In the genomic region with DNA sequence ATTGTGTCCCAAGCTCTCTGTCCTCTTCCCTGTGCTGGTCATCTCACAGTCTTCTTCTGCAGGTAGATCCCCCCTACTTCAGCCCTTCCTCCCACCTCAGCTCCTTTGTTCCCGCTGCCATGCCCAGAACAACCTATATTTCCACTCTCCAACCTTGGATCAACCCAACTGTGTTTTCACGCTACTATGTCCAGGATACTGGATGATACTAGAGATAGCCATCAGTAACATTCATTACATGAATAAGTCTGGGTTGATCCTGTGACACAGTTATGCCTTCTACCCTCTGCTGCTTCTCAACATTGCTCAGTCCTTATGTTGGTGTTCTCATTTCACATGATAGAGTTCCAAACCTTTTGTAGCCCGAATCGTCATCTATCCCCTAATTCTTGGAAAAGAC, we compare ENCODE assay signal across 1 cellular context.
TF ChIP-seq lines count a peak whose summit lies in the region.

No MANE protein-coding gene starts in this region.

TF ChIP-seq in H1, 55 proteins besides CTCF, POLR2A, EP300 and RAD21 (continued from another document):
- TF ChIP-seq EGR1 (IDR thresholded peaks at IDR 0.05; ENCODE audit: borderline replicate concordance, low read depth, low read length) (no peak), SRF (IDR thresholded peaks at IDR 0.05; ENCODE audit: low read depth, low read length) (no peak), KDM4A (IDR thresholded peaks at IDR 0.05; ENCODE audit: low read depth, low read length, severe bottlenecking) (no peak), SIX5 (IDR thresholded peaks at IDR 0.05; ENCODE audit: low read depth, low read length) (no peak)
- TF ChIP-seq, protein P1, sequence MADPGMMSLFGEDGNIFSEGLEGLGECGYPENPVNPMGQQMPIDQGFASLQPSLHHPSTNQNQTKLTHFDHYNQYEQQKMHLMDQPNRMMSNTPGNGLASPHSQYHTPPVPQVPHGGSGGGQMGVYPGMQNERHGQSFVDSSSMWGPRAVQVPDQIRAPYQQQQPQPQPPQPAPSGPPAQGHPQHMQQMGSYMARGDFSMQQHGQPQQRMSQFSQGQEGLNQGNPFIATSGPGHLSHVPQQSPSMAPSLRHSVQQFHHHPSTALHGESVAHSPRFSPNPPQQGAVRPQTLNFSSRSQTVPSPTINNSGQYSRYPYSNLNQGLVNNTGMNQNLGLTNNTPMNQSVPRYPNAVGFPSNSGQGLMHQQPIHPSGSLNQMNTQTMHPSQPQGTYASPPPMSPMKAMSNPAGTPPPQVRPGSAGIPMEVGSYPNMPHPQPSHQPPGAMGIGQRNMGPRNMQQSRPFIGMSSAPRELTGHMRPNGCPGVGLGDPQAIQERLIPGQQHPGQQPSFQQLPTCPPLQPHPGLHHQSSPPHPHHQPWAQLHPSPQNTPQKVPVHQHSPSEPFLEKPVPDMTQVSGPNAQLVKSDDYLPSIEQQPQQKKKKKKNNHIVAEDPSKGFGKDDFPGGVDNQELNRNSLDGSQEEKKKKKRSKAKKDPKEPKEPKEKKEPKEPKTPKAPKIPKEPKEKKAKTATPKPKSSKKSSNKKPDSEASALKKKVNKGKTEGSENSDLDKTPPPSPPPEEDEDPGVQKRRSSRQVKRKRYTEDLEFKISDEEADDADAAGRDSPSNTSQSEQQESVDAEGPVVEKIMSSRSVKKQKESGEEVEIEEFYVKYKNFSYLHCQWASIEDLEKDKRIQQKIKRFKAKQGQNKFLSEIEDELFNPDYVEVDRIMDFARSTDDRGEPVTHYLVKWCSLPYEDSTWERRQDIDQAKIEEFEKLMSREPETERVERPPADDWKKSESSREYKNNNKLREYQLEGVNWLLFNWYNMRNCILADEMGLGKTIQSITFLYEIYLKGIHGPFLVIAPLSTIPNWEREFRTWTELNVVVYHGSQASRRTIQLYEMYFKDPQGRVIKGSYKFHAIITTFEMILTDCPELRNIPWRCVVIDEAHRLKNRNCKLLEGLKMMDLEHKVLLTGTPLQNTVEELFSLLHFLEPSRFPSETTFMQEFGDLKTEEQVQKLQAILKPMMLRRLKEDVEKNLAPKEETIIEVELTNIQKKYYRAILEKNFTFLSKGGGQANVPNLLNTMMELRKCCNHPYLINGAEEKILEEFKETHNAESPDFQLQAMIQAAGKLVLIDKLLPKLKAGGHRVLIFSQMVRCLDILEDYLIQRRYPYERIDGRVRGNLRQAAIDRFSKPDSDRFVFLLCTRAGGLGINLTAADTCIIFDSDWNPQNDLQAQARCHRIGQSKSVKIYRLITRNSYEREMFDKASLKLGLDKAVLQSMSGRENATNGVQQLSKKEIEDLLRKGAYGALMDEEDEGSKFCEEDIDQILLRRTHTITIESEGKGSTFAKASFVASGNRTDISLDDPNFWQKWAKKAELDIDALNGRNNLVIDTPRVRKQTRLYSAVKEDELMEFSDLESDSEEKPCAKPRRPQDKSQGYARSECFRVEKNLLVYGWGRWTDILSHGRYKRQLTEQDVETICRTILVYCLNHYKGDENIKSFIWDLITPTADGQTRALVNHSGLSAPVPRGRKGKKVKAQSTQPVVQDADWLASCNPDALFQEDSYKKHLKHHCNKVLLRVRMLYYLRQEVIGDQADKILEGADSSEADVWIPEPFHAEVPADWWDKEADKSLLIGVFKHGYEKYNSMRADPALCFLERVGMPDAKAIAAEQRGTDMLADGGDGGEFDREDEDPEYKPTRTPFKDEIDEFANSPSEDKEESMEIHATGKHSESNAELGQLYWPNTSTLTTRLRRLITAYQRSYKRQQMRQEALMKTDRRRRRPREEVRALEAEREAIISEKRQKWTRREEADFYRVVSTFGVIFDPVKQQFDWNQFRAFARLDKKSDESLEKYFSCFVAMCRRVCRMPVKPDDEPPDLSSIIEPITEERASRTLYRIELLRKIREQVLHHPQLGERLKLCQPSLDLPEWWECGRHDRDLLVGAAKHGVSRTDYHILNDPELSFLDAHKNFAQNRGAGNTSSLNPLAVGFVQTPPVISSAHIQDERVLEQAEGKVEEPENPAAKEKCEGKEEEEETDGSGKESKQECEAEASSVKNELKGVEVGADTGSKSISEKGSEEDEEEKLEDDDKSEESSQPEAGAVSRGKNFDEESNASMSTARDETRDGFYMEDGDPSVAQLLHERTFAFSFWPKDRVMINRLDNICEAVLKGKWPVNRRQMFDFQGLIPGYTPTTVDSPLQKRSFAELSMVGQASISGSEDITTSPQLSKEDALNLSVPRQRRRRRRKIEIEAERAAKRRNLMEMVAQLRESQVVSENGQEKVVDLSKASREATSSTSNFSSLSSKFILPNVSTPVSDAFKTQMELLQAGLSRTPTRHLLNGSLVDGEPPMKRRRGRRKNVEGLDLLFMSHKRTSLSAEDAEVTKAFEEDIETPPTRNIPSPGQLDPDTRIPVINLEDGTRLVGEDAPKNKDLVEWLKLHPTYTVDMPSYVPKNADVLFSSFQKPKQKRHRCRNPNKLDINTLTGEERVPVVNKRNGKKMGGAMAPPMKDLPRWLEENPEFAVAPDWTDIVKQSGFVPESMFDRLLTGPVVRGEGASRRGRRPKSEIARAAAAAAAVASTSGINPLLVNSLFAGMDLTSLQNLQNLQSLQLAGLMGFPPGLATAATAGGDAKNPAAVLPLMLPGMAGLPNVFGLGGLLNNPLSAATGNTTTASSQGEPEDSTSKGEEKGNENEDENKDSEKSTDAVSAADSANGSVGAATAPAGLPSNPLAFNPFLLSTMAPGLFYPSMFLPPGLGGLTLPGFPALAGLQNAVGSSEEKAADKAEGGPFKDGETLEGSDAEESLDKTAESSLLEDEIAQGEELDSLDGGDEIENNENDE (IDR thresholded peaks at IDR 0.05; ENCODE audit: insufficient replicate concordance, low read length), result no peak
